In the genomic region with DNA sequence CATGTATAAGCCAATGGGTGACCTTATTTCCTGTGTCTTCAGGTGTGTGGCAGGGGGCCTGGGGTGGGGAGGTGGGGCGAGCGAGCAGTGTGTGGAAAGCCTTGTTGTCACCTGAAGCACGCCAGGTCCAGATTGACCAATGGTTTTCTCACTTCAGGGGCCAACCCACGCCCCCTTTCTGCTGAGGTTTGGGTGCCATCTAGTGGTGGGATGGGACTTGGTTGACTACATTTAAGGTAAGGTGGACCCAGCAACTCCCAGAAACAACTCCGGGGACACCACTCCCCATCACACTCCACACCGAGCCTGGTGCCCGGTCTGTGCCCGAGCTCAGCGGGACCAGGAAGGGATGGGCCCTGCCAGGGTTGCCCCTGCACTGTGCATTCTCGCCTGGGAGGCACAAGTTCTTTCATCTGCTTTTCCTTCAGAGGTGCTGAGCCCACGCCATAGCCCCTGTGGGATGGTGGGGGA, we compare ENCODE assay signal across 1 cellular context.
TF ChIP-seq lines count a peak whose summit lies in the region.

No MANE protein-coding gene starts in this region.

TF ChIP-seq in HepG2, 621 proteins besides CTCF, POLR2A, EP300 and RAD21 (continued from another document):
- TF ChIP-seq, protein P1, sequence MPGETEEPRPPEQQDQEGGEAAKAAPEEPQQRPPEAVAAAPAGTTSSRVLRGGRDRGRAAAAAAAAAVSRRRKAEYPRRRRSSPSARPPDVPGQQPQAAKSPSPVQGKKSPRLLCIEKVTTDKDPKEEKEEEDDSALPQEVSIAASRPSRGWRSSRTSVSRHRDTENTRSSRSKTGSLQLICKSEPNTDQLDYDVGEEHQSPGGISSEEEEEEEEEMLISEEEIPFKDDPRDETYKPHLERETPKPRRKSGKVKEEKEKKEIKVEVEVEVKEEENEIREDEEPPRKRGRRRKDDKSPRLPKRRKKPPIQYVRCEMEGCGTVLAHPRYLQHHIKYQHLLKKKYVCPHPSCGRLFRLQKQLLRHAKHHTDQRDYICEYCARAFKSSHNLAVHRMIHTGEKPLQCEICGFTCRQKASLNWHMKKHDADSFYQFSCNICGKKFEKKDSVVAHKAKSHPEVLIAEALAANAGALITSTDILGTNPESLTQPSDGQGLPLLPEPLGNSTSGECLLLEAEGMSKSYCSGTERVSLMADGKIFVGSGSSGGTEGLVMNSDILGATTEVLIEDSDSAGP (CRISPR knock-in tag; IDR thresholded peaks at IDR 0.05; ENCODE audit: borderline replicate concordance) = no peak; the same call in 1 of the 2 replicates
- TF ChIP-seq FOXC1 (CRISPR knock-in tag; IDR thresholded peaks at IDR 0.05; ENCODE audit: borderline replicate concordance) (peak; percentile 23; the same call in 1 of the 2 replicates), SMC3 (IDR thresholded peaks at IDR 0.05; ENCODE audit: low read length) (peak; percentile 47; the same call in 1 of the 2 replicates), BORCS8-MEF2B (CRISPR knock-in tag; IDR thresholded peaks at IDR 0.05) (0 out of 2 replicates have a peak, but pooled peaks have one; percentile 19)
